Comparison of ENCODE assay signal across 33 cellular contexts in the genomic region with DNA sequence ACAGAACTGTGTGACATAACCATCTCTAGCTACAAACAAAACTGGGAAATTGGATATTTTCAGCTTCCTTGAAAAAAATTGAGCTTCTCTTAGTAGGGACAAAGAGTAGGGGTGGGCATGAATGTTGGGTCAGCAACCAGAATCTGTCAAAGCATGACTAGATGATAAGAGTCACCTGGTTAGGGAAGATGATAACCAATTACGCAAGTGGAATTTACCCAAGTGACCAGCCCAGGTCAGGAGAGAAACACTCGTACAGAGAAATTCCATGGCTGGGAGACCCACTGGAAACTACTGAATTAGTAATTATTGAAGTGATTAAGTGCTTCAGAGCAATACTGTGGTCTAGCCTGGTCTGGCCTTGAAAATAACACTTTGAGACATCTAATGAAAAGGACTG.
"Had no signal": no experiment of that assay in that cellular context is flagged by ENCODE, and none has a peak within 500 bp of the region (broad histone marks: within the 10 kb centered on the region; RNA-seq: fewer than 3 reads in every experiment).

No MANE protein-coding gene starts in this region.

- H3K36me3 ChIP-seq: MG63 had no signal

- H3K9ac ChIP-seq: KMS-11 had no signal

- H3K4me3 ChIP-seq: MG63 had no signal

- H3K4me2 ChIP-seq: KMS-11 had no signal

- H3K27me3 ChIP-seq: MG63 had no signal

- H3K27ac ChIP-seq: KMS-11 had no signal

- DNase-seq: Kasumi-1, MG63, MM.1S, MV-4-11, NCI-H1048, NCI-H1092, NCI-H1092 treated with DMSO at 0.1 percent for 48 hours, NCI-H1105, NCI-H1105 treated with DMSO at 0.1 percent for 48 hours, NCI-H1417, NCI-H1417 treated with DMSO at 0.1 percent for 48 hours, NCI-H1436, NCI-H146, NCI-H1694, NCI-H1694 treated with DMSO at 0.1 percent for 48 hours, NCI-H187, NCI-H187 treated with DMSO at 0.1 percent for 48 hours, NCI-H1930, NCI-H2029, NCI-H2029 treated with DMSO at 0.1 percent for 48 hours, NCI-H2081, NCI-H2081 treated with DMSO at 0.1 percent for 48 hours, NCI-H2107, NCI-H2171, NCI-H2171 treated with DMSO at 0.1 percent for 48 hours, NCI-H2227 treated with DMSO at 0.1 percent for 48 hours, NCI-H226, NCI-H345, NCI-H446, NCI-H446 treated with DMSO at 0.1 percent for 48 hours, NCI-H510A, NCI-H510A treated with DMSO at 0.1 percent for 48 hours had no signal
